ENCODE assay signal across 10 cellular contexts in the genomic region with DNA sequence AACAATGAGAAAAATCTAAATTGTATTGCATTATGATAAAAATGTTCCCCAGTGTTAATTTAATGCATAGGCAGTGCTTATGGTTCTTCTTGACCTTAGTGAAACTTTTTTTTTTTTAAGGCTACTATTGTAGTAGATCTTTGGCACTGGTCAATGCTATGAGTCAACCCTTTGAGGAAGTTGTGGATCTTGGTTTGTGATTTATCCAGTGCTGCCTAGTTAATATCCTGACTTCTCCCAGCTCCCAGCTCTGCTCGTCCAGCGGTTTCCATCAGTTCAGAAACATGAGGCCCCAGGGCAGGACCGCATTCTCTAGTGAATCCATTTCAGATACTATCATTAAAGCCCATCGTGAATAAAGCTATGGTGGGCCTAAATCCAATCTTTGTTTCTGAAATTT.
DNase-seq lines count a peak whose midpoint lies in the region; ATAC-seq and TF ChIP-seq lines count a peak whose summit lies in the region.
"Had no signal": no experiment of that assay in that cellular context is flagged by ENCODE, and none has a peak within 500 bp of the region (broad histone marks: within the 10 kb centered on the region; RNA-seq: fewer than 3 reads in every experiment).

No MANE protein-coding gene starts in this region.

- peaks cover 91% of the 10 kb centered on the region for H3K4me1 Mint-ChIP-seq in CD14-positive monocyte

- H3K4me2 ChIP-seq in IMR-90 (ENCODE audit: low read depth, low read length): no peak overlapping the region

- no peak overlapping the region for H3K14ac ChIP-seq in IMR-90 (replicated peaks; ENCODE audit: low read depth, low read length)

- H3K27me3 Mint-ChIP-seq in CD14-positive monocyte (ENCODE audit: low read depth in 3 of 3): peaks cover 0 to 1% (median 0%) of the 10 kb centered on the region in 3 donors
- H3K27me3 Mint-ChIP-seq: activated CD8-positive, alpha-beta T cell treated with anti-CD3 and anti-CD28 coated beads for 36 hours had no signal

- no peaks in the 10 kb centered on the region for H3K36me3 ChIP-seq in IMR-90 (ENCODE audit: control insufficient read depth, insufficient read depth, low read length)

- TF ChIP-seq POLR2A in IMR-90 (IDR thresholded peaks at IDR 0.05; ENCODE audit: low read depth, low read length): no peak

- intact Hi-C loops in CD14-positive monocyte (cut with micrococcal nuclease): loop anchor here (5.0 kb wide), 2 partner anchors 46 to 86 kb away; no protein-coding TSS in a partner anchor
- intact Hi-C loops in IMR-90 (cut with micrococcal nuclease): no loop called here

- CTCF ChIA-PET in IMR-90 (lab: Yijun Ruan, JAX): interaction anchor here (0.6 to 0.7 kb wide), 2 partner anchors 120 to 982 kb away, joined by 3 to 5 read pairs; no protein-coding TSS in a partner anchor

- in situ Hi-C loops in IMR-90 (cut with MboI; ENCODE audit: low sequenced_read_pairs): no loop called here

- H3K9me1 ChIP-seq in IMR-90 (ENCODE audit: insufficient read depth, low read length): peaks cover 11% of the 10 kb centered on the region

- H3K36me3 Mint-ChIP-seq in CD14-positive monocyte: peaks cover 5 to 10% of the 10 kb centered on the region in 2 donors

- no peak overlapping the region for H3K56ac ChIP-seq in IMR-90 (ENCODE audit: extremely low read depth, insufficient read depth, low read length)

- no peak overlapping the region for H3K9ac ChIP-seq in IMR-90 (ENCODE audit: low read depth, low read length)

- peak overlapping the region; percentile 20; the same call in 1 of the 2 replicates for H2BK20ac ChIP-seq in IMR-90 (ENCODE audit: low read depth, low read length)

- H3K27me3 ChIP-seq in IMR-90 (ENCODE audit: control insufficient read depth, insufficient read depth, low read length): no peaks in the 10 kb centered on the region

- WGBS in IMR-90 (ENCODE audit: extremely low coverage in 2 of 2, insufficient read length in 1 of 2), 2 experiments: no CpG with 5 or more reads among the region's 4 CpGs

- peak overlapping the region; percentile 41; the same call in 1 of the 2 replicates for H2BK120ac ChIP-seq in IMR-90 (ENCODE audit: low read depth, low read length)

- no peak overlapping the region for H3K4me3 Mint-ChIP-seq in CD14-positive monocyte
- H3K4me3 Mint-ChIP-seq: activated CD8-positive, alpha-beta T cell treated with anti-CD3 and anti-CD28 coated beads for 36 hours had no signal

- no peak overlapping the region for H3K27ac ChIP-seq in IMR-90 (ENCODE audit: insufficient read depth, low read length)

- H4K91ac ChIP-seq in IMR-90 (ENCODE audit: insufficient read depth, low read depth, low read length): no peak overlapping the region

- no peak overlapping the region for H2AK9ac ChIP-seq in IMR-90 (replicated peaks; ENCODE audit: low read depth, low read length, poor library complexity)

- dilution Hi-C loops in IMR-90 (cut with HindIII; ENCODE audit: low sequenced_read_pairs, unreplicated experiment): no loop called here

- no peak; the same call in 1 of the 2 replicates for TF ChIP-seq RAD21 in IMR-90 (IDR thresholded peaks at IDR 0.05; ENCODE audit: low read length)

- no peak overlapping the region; the same call in 1 of the 2 replicates for H3K18ac ChIP-seq in IMR-90 (ENCODE audit: low read depth, low read length)

- peak overlapping the region; percentile 31 to 92 (median 90) for H3K27ac Mint-ChIP-seq in CD14-positive monocyte
- H3K27ac Mint-ChIP-seq: activated CD8-positive, alpha-beta T cell treated with anti-CD3 and anti-CD28 coated beads for 36 hours had no signal

- H4K5ac ChIP-seq in IMR-90 (ENCODE audit: low read depth, low read length): no peak overlapping the region

- H4K8ac ChIP-seq in IMR-90 (ENCODE audit: low read depth in 2 of 2, low read length in 2 of 2): no peak overlapping the region

- H2BK15ac ChIP-seq in IMR-90 (ENCODE audit: low read depth, low read length): 0 out of 3 replicates have a peak overlapping the region, but pooled peaks have one; percentile 2

- no peak for TF ChIP-seq CTCF in CD14-positive monocyte (IDR thresholded peaks at IDR 0.05)
- TF ChIP-seq CTCF in IMR-90 (conservative IDR thresholded peaks at IDR 0.05; ENCODE audit: low read depth, low read length): no peak
- no peak for TF ChIP-seq CTCF in choroid plexus epithelial cell (conservative IDR thresholded peaks at IDR 0.05; ENCODE audit: low read depth, low read length)

- H3K79me1 ChIP-seq in IMR-90 (ENCODE audit: low read depth in 1 of 2, low read length in 2 of 2): peaks cover 0 to 6% of the 10 kb centered on the region in 2 experiments; a peak in 1 of 4 replicates

- H3K23ac ChIP-seq in IMR-90 (ENCODE audit: low read depth, low read length): no peak overlapping the region

- no peak overlapping the region for H2BK5ac ChIP-seq in IMR-90 (ENCODE audit: low read depth, low read length, poor library complexity, severe bottlenecking)

- peaks cover 0 to 8% (median 0%) of the 10 kb centered on the region in 7 donors for H3K9me3 Mint-ChIP-seq in CD14-positive monocyte
- H3K9me3 Mint-ChIP-seq: activated CD8-positive, alpha-beta T cell treated with anti-CD3 and anti-CD28 coated beads for 36 hours had no signal

- ATAC-seq in IMR-90 (ENCODE audit: low read depth) (peak; percentile 56), HG03571 (IDR thresholded peaks at IDR 0.05; ENCODE audit: unreplicated experiment) (no peak), HG02981 (IDR thresholded peaks at IDR 0.05; ENCODE audit: unreplicated experiment) (no peak)
- no peak for ATAC-seq in activated CD4-positive, CD25-positive, alpha-beta regulatory T cell treated with anti-CD3 and anti-CD28 coated beads, Interleukin-2, amount 50 U/mL, for 24 hours
- ATAC-seq: activated CD8-positive, alpha-beta T cell treated with anti-CD3 and anti-CD28 coated beads for 36 hours had no signal

- no peak overlapping the region for H2AK5ac ChIP-seq in IMR-90 (ENCODE audit: low read depth, low read length)

- POLR2A ChIA-PET in IMR-90 (lab: Charles Lee; ENCODE audit: unreplicated experiment): interaction anchor here (0.7 kb wide), 1 partner anchor 559 kb away, joined by 4 read pairs; no protein-coding TSS in a partner anchor

- no peak overlapping the region for H2AFZ ChIP-seq in IMR-90 (replicated peaks; ENCODE audit: low read length, poor library complexity)

- no peaks in the 10 kb centered on the region for H4K20me1 ChIP-seq in IMR-90 (ENCODE audit: insufficient read depth, low read length)

- no peak overlapping the region for H3K4me3 ChIP-seq in IMR-90 (ENCODE audit: insufficient read depth, low read depth, low read length)
- no peak overlapping the region for H3K4me3 ChIP-seq in choroid plexus epithelial cell (ENCODE audit: low read depth, low read length)

- peak overlapping the region; percentile 14; the same call in 1 of the 2 replicates for H3K4ac ChIP-seq in IMR-90 (ENCODE audit: low read depth, low read length)

- H3K9me3 ChIP-seq in IMR-90 (ENCODE audit: control insufficient read depth, insufficient read depth, low read length): no peaks in the 10 kb centered on the region

- no TSS peak for BruUV-seq in IMR-90 (replicated peaks; lab: Mats Ljungman, UMichigan)

- peaks cover 28% of the 10 kb centered on the region for H3K4me1 ChIP-seq in IMR-90 (ENCODE audit: control insufficient read depth, insufficient read depth, low read length)

- DNase-seq in CD14-positive monocyte (ENCODE audit: low spot score) (no peak), IMR-90 (peak; percentile 87), choroid plexus epithelial cell (ENCODE audit: low read depth) (peak; percentile 47), lung microvascular endothelial cell (ENCODE audit: low read depth in 2 of 2) (peak; percentile 20 to 91)
- DNase-seq in activated CD4-positive, alpha-beta T cell treated with anti-CD3 and anti-CD28 coated beads, Interleukin-2, amount 50 U/mL, for 1 hour: no peak
- DNase-seq: activated CD8-positive, alpha-beta T cell treated with anti-CD3 and anti-CD28 coated beads for 36 hours; retina had no signal

TF ChIP-seq in IMR-90, 13 proteins besides CTCF, POLR2A, EP300 and RAD21:
- TF ChIP-seq RCOR1 (IDR thresholded peaks at IDR 0.05; ENCODE audit: insufficient replicate concordance, low read length): no peak
- no peak for TF ChIP-seq NFE2L2 (IDR thresholded peaks at IDR 0.05; ENCODE audit: low read depth, low read length)
- no peak for TF ChIP-seq MAZ (IDR thresholded peaks at IDR 0.05; ENCODE audit: borderline replicate concordance, low read depth, low read length)
- TF ChIP-seq USF2 (IDR thresholded peaks at IDR 0.05; ENCODE audit: low read depth, low read length): no peak
- TF ChIP-seq MAFK (IDR thresholded peaks at IDR 0.05; ENCODE audit: low read depth, low read length): no peak
- no peak for TF ChIP-seq FOS (IDR thresholded peaks at IDR 0.05; ENCODE audit: low read depth, low read length)
- no peak for TF ChIP-seq CHD1 (IDR thresholded peaks at IDR 0.05; ENCODE audit: low read depth, low read length)
- TF ChIP-seq BHLHE40 (IDR thresholded peaks at IDR 0.05; ENCODE audit: low read depth, low read length): no peak
- TF ChIP-seq RFX5 (IDR thresholded peaks at IDR 0.05; ENCODE audit: low read depth, low read length): no peak
- TF ChIP-seq CEBPB (IDR thresholded peaks at IDR 0.05; ENCODE audit: low read depth, low read length): no peak
- TF ChIP-seq MXI1 (IDR thresholded peaks at IDR 0.05; ENCODE audit: borderline replicate concordance, low read depth, low read length): no peak
- no peak for TF ChIP-seq SMC3 (IDR thresholded peaks at IDR 0.05; ENCODE audit: low read depth, low read length)
- TF ChIP-seq, protein P1, sequence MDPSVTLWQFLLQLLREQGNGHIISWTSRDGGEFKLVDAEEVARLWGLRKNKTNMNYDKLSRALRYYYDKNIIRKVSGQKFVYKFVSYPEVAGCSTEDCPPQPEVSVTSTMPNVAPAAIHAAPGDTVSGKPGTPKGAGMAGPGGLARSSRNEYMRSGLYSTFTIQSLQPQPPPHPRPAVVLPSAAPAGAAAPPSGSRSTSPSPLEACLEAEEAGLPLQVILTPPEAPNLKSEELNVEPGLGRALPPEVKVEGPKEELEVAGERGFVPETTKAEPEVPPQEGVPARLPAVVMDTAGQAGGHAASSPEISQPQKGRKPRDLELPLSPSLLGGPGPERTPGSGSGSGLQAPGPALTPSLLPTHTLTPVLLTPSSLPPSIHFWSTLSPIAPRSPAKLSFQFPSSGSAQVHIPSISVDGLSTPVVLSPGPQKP (IDR thresholded peaks at IDR 0.05; ENCODE audit: borderline replicate concordance, low read depth, low read length): no peak

Comparison
In these comparisons a context has a peak if more than half of its experiments do, and no peak if none do; other contexts are left out.
1. DNase-seq: peak in IMR-90 (single experiment), choroid plexus epithelial cell (single experiment) and lung microvascular endothelial cell (2 of 2); none in CD14-positive monocyte (single experiment) and activated CD4-positive, alpha-beta T cell treated with anti-CD3 and anti-CD28 coated beads, Interleukin-2, amount 50 U/mL, for 1 hour (single experiment).